In the genomic region with DNA sequence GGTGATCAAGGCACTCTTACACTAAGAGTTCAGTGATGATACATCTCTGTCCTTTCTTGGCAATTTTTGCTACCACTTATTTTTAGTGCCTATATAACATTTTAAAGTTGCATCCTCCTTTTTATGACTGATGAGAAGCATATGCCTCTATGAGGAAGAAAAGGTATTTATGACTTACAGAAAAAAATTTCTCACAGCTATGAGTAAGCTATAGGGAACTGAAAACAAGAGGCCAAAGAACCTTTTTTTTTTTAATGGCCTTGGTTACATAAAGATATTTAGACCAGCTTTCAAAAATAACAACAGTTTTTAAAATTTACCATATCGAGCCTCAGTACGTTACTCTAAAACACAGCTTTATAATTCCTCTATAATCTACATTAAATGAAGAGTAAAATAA, we compare ENCODE assay signal across 12 cellular contexts. TPM values are rescaled to one million over a fixed set of nuclear protein-coding genes. Genes with fewer than 3 reads are reported as not detected.
DNase-seq lines count a peak whose midpoint lies in the region; ATAC-seq and TF ChIP-seq lines count a peak whose summit lies in the region.
"Had no signal": no experiment of that assay in that cellular context is flagged by ENCODE, and none has a peak within 500 bp of the region (broad histone marks: within the 10 kb centered on the region; RNA-seq: fewer than 3 reads in every experiment).

No MANE protein-coding gene starts in this region.

- no peaks in the 10 kb centered on the region for H3K4me1 ChIP-seq in IMR-90 (ENCODE audit: control insufficient read depth, insufficient read depth, low read length)
- peaks cover 3% of the 10 kb centered on the region for H3K4me1 ChIP-seq in psoas muscle

- H3K18ac ChIP-seq in IMR-90 (ENCODE audit: low read depth, low read length), result no peak overlapping the region

- no peak for TF ChIP-seq POLR2A in IMR-90 (IDR thresholded peaks at IDR 0.05; ENCODE audit: low read depth, low read length)

- in situ Hi-C loops in IMR-90 (cut with MboI; ENCODE audit: low sequenced_read_pairs), result no loop called here

- DNase-seq in GM06990 (ENCODE audit: extremely low read depth, insufficient read length) (peak; percentile 62), IMR-90 (peak; percentile 20), NCI-H2107 (lab: John Stamatoyannopoulos, UW) (no peak), NCI-H82 (lab: John Stamatoyannopoulos, UW) (no peak), psoas muscle (no peak), H7 (no peak)
- DNase-seq: brain microvascular endothelial cell, kidney glomerular epithelial cell, NCI-H2171, ovary had no signal

- H3K4me2 ChIP-seq in IMR-90 (ENCODE audit: low read depth, low read length), result no peak overlapping the region

- WGBS in IMR-90 (ENCODE audit: extremely low coverage in 2 of 2, insufficient read length in 1 of 2), 2 experiments, result no CpG with 5 or more reads among the region's 2 CpGs
- 97 to 99% (median 98%) methylated on average over 2 of the region's 2 CpGs for WGBS in psoas muscle, 3 donors

- H2AK5ac ChIP-seq in IMR-90 (ENCODE audit: low read depth, low read length), result no peak overlapping the region

- no peak for TF ChIP-seq CTCF in GM06990 (IDR thresholded peaks at IDR 0.05; ENCODE audit: insufficient read depth, low read length, poor library complexity, severe bottlenecking)
- TF ChIP-seq CTCF in IMR-90 (conservative IDR thresholded peaks at IDR 0.05; ENCODE audit: low read depth, low read length), result no peak
- no peak for TF ChIP-seq CTCF in psoas muscle (IDR thresholded peaks at IDR 0.05)

- H3K23ac ChIP-seq in IMR-90 (ENCODE audit: low read depth, low read length), result no peak overlapping the region

- CTCF ChIA-PET in IMR-90 (lab: Yijun Ruan, JAX), result interaction anchor here (1.1 kb wide), 1 partner anchor 90 kb away, joined by 3 read pairs; no protein-coding TSS in a partner anchor

- no peaks in the 10 kb centered on the region for H4K20me1 ChIP-seq in IMR-90 (ENCODE audit: insufficient read depth, low read length)

- H3K27me3 ChIP-seq in GM06990 (replicated peaks; ENCODE audit: control insufficient read depth, insufficient read depth, low read length) (no peaks in the 10 kb centered on the region), IMR-90 (ENCODE audit: control insufficient read depth, insufficient read depth, low read length) (no peaks in the 10 kb centered on the region), psoas muscle (ENCODE audit: insufficient read depth in 3 of 3, low read length in 2 of 3) (no peaks in the 10 kb centered on the region), H7 (ENCODE audit: control insufficient read depth, insufficient read depth, low read length) (no peaks in the 10 kb centered on the region)
- H3K27me3 ChIP-seq: brain microvascular endothelial cell, ovary had no signal

- H3K9ac ChIP-seq in IMR-90 (ENCODE audit: low read depth, low read length), result no peak overlapping the region

- H2BK5ac ChIP-seq in IMR-90 (ENCODE audit: low read depth, low read length, poor library complexity, severe bottlenecking), result no peak overlapping the region

- H3K14ac ChIP-seq in IMR-90 (replicated peaks; ENCODE audit: low read depth, low read length), result no peak overlapping the region

- no peak overlapping the region for H3K27ac ChIP-seq in IMR-90 (ENCODE audit: insufficient read depth, low read length)
- no peak overlapping the region for H3K27ac ChIP-seq in psoas muscle
- H3K27ac ChIP-seq: brain microvascular endothelial cell, ovary had no signal

- no peak overlapping the region for H2AK9ac ChIP-seq in IMR-90 (replicated peaks; ENCODE audit: low read depth, low read length, poor library complexity)

- no TSS peak for BruUV-seq in IMR-90 (replicated peaks; lab: Mats Ljungman, UMichigan)

- no peak overlapping the region for H4K8ac ChIP-seq in IMR-90 (ENCODE audit: low read depth in 2 of 2, low read length in 2 of 2)

- intact Hi-C loops in IMR-90 (cut with micrococcal nuclease) (no loop called here), psoas muscle (cut with DNase I) (no loop called here)

- H3K36me3 ChIP-seq in GM06990 (ENCODE audit: control insufficient read depth, insufficient read depth, low read length) (no peaks in the 10 kb centered on the region), IMR-90 (ENCODE audit: control insufficient read depth, insufficient read depth, low read length) (no peaks in the 10 kb centered on the region; the same call in 1 of the 2 replicates), psoas muscle (ENCODE audit: insufficient read depth in 1 of 2, low read depth in 1 of 2) (no peaks in the 10 kb centered on the region), H7 (replicated peaks; ENCODE audit: control insufficient read depth, insufficient read depth, low read length) (no peaks in the 10 kb centered on the region)
- H3K36me3 ChIP-seq: brain microvascular endothelial cell, ovary had no signal

- no peak overlapping the region for H3K4ac ChIP-seq in IMR-90 (ENCODE audit: low read depth, low read length)

- H3K56ac ChIP-seq in IMR-90 (ENCODE audit: extremely low read depth, insufficient read depth, low read length), result no peak overlapping the region

- H2BK120ac ChIP-seq in IMR-90 (ENCODE audit: low read depth, low read length), result no peak overlapping the region

- ATAC-seq in GM19455 (IDR thresholded peaks at IDR 0.05; ENCODE audit: unreplicated experiment), result peak; percentile 75
- peak; percentile 97 for ATAC-seq in HG02884 (IDR thresholded peaks at IDR 0.05; ENCODE audit: unreplicated experiment)
- ATAC-seq in IMR-90 (ENCODE audit: low read depth), result no peak
- no peak for ATAC-seq in psoas muscle

- no peaks in the 10 kb centered on the region for H3K9me3 ChIP-seq in IMR-90 (ENCODE audit: control insufficient read depth, insufficient read depth, low read length)
- no peaks in the 10 kb centered on the region for H3K9me3 ChIP-seq in psoas muscle
- H3K9me3 ChIP-seq: ovary had no signal

- dilution Hi-C loops in IMR-90 (cut with HindIII; ENCODE audit: low sequenced_read_pairs, unreplicated experiment), result no loop called here

- TF ChIP-seq RAD21 in IMR-90 (IDR thresholded peaks at IDR 0.05; ENCODE audit: low read length), result no peak

- no peak overlapping the region for H2AFZ ChIP-seq in IMR-90 (replicated peaks; ENCODE audit: low read length, poor library complexity)

- peaks cover 17 to 19% of the 10 kb centered on the region in 2 experiments for H3K79me1 ChIP-seq in IMR-90 (ENCODE audit: low read depth in 1 of 2, low read length in 2 of 2)

- H3K9me1 ChIP-seq in IMR-90 (ENCODE audit: insufficient read depth, low read length), result no peaks in the 10 kb centered on the region

- H4K91ac ChIP-seq in IMR-90 (ENCODE audit: insufficient read depth, low read depth, low read length), result no peak overlapping the region

- POLR2A ChIA-PET in IMR-90 (lab: Charles Lee; ENCODE audit: unreplicated experiment), result no interaction called here

- H4K5ac ChIP-seq in IMR-90 (ENCODE audit: low read depth, low read length), result no peak overlapping the region

- H3K4me3 ChIP-seq in GM06990 (replicated peaks; ENCODE audit: low read depth, low read length), result no peak overlapping the region
- H3K4me3 ChIP-seq in IMR-90 (ENCODE audit: insufficient read depth, low read depth, low read length), result no peak overlapping the region
- no peak overlapping the region for H3K4me3 ChIP-seq in psoas muscle
- H3K4me3 ChIP-seq in H7 (ENCODE audit: insufficient read depth, low read depth, low read length), result no peak overlapping the region
- H3K4me3 ChIP-seq: ovary had no signal

- no peak overlapping the region for H2BK15ac ChIP-seq in IMR-90 (ENCODE audit: low read depth, low read length)

- H2BK20ac ChIP-seq in IMR-90 (ENCODE audit: low read depth, low read length), result no peak overlapping the region

TF ChIP-seq in IMR-90, 13 proteins besides CTCF, POLR2A, EP300 and RAD21:
- TF ChIP-seq MAZ (IDR thresholded peaks at IDR 0.05; ENCODE audit: borderline replicate concordance, low read depth, low read length), result no peak
- TF ChIP-seq MAFK (IDR thresholded peaks at IDR 0.05; ENCODE audit: low read depth, low read length), result no peak
- TF ChIP-seq, protein P1, sequence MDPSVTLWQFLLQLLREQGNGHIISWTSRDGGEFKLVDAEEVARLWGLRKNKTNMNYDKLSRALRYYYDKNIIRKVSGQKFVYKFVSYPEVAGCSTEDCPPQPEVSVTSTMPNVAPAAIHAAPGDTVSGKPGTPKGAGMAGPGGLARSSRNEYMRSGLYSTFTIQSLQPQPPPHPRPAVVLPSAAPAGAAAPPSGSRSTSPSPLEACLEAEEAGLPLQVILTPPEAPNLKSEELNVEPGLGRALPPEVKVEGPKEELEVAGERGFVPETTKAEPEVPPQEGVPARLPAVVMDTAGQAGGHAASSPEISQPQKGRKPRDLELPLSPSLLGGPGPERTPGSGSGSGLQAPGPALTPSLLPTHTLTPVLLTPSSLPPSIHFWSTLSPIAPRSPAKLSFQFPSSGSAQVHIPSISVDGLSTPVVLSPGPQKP (IDR thresholded peaks at IDR 0.05; ENCODE audit: borderline replicate concordance, low read depth, low read length), result no peak
- no peak for TF ChIP-seq NFE2L2 (IDR thresholded peaks at IDR 0.05; ENCODE audit: low read depth, low read length)

RNA-seq across cellular contexts. Expression of a gene that starts 21.3 kb away (rescaled TPM):
- total RNA-seq in IMR-90 (2012; rRNA removed) (14.2 and 17.5 TPM in 2 replicates), psoas muscle (10 to 100 TPM; 13.9 to 36.5 (median 24.0) TPM)
- polyA plus RNA-seq in IMR-90 (2012; rRNA removed) (9.8 and 10.3 TPM in 2 replicates), psoas muscle (10 to 100 TPM in 1 of 3 donors, 1 to 10 TPM in 2; 3.2 to 17.5 (median 4.7) TPM)
- polyA plus RNA-seq in IMR-90 (2012; cell fraction: cytosol; rRNA removed), result 4.1 and 4.6 TPM in 2 replicates
- polyA plus RNA-seq in IMR-90 (2012; cell fraction: nucleus; rRNA removed; ENCODE audit: low replicate concordance), result 9.1 and 19.6 TPM in 2 replicates
- 7.0 and 11.3 TPM in 2 replicates for total RNA-seq in H7 (2014; rRNA removed; shearing (Covaris generic))

RNA-seq across cellular contexts. Expression of a gene that starts 21.7 kb away (rescaled TPM):
- total RNA-seq in IMR-90 (2012; rRNA removed) (23.5 and 63.9 TPM in 2 replicates), psoas muscle (10 to 100 TPM; 32.5 to 40.0 (median 37.4) TPM)
- polyA plus RNA-seq in IMR-90 (2012; rRNA removed) (9.3 and 20.6 TPM in 2 replicates), psoas muscle (10 to 100 TPM; 15.1 to 52.0 (median 19.2) TPM)
- polyA plus RNA-seq in IMR-90 (2012; cell fraction: cytosol; rRNA removed), result 9.6 TPM in 2 replicates
- 6.6 and 28.3 TPM in 2 replicates for polyA plus RNA-seq in IMR-90 (2012; cell fraction: nucleus; rRNA removed; ENCODE audit: low replicate concordance)
- total RNA-seq in H7 (2014; rRNA removed; shearing (Covaris generic)), result 57.3 and 60.6 TPM in 2 replicates

Comparison
In these comparisons a context has a peak if more than half of its experiments do, and no peak if none do; other contexts are left out.
1. DNase-seq: peak in GM06990 (single experiment) and IMR-90 (single experiment); none in NCI-H2107 (single experiment), NCI-H82 (single experiment), psoas muscle (0 of 2) and H7 (single experiment).
2. ATAC-seq: peak in GM19455 (single experiment) and HG02884 (single experiment); none in IMR-90 (single experiment) and psoas muscle (0 of 4).